Comparison of ENCODE assay signal across 8 cellular contexts in genomic region chr14:91059576-91060471, GRCh38. TPM values are rescaled to one million over a fixed set of nuclear protein-coding genes. Genes with fewer than 3 reads are reported as not detected.
DNase-seq lines count a peak whose midpoint lies in the region; ATAC-seq and TF ChIP-seq lines count a peak whose summit lies in the region.

No MANE protein-coding gene starts in this region.

- intact Hi-C loops in activated T-helper 1 cell treated with anti-CD3 and anti-CD28 coated beads, Interleukin-12 subunit alpha, Interleukin-12 subunit beta, Interleukin-2, Interleukin-4 antibody, amounts not matched to agents 30 ng/mL and 10 ng/mL and 1 ng/mL, durations not matched to agents 14 hours and 24 hours and 36 hours (cut with micrococcal nuclease) = loop anchor here (1.0 to 5.0 kb wide), 16 partner anchors 25 to 1062 kb away; partner anchors contain the start of genes ATXN3, CALM1, CCDC88C and CPSF2

- peak overlapping the region; percentile 93 for H3K9ac ChIP-seq in OCI-LY3 (ENCODE audit: low read length)

- peaks cover 4% of the 10 kb centered on the region for H3K36me3 ChIP-seq in OCI-LY3 (replicated peaks; ENCODE audit: low read depth, low read length)

- peaks cover 56% of the 10 kb centered on the region for H3K4me1 Mint-ChIP-seq in activated T-helper 1 cell treated with anti-CD3 and anti-CD28 coated beads, Interleukin-12 subunit alpha, Interleukin-12 subunit beta, Interleukin-2, Interleukin-4 antibody, amounts not matched to agents 30 ng/mL and 10 ng/mL and 1 ng/mL, durations not matched to agents 14 hours and 24 hours and 36 hours (ENCODE audit: low read depth)
- peaks cover 21% of the 10 kb centered on the region for H3K4me1 Mint-ChIP-seq in nephron

- no peaks in the 10 kb centered on the region for H3K9me3 ChIP-seq in OCI-LY3 (ENCODE audit: insufficient read depth, low read length)

- peak overlapping the region; percentile 40 for H3K27ac Mint-ChIP-seq in activated T-helper 1 cell treated with anti-CD3 and anti-CD28 coated beads, Interleukin-12 subunit alpha, Interleukin-12 subunit beta, Interleukin-2, Interleukin-4 antibody, amounts not matched to agents 30 ng/mL and 10 ng/mL and 1 ng/mL, durations not matched to agents 14 hours and 24 hours and 36 hours
- H3K27ac Mint-ChIP-seq in nephron = peak overlapping the region; percentile 33 to 51 (median 45)

- peak in 12 of 14 donors; percentile 25 to 90 (median 79) for DNase-seq in C1 segment of cervical spinal cord (lab: John Stamatoyannopoulos, UW)
- peak; percentile 48 for DNase-seq in activated T-helper 1 cell treated with anti-CD3 and anti-CD28 coated beads, Interleukin-12 subunit alpha, Interleukin-12 subunit beta, Interleukin-2, Interleukin-4 antibody, amounts not matched to agents 30 ng/mL and 10 ng/mL and 1 ng/mL, durations not matched to agents 14 hours and 24 hours and 36 hours (ENCODE audit: low spot score)
- peak; percentile 20 for DNase-seq in fibroblast of gingiva (ENCODE audit: low read depth)
- peak in 39 of 49 donors; percentile 11 to 88 (median 68) for DNase-seq in substantia nigra (lab: John Stamatoyannopoulos, UW)

- no peaks in the 10 kb centered on the region for H3K27me3 Mint-ChIP-seq in activated T-helper 1 cell treated with anti-CD3 and anti-CD28 coated beads, Interleukin-12 subunit alpha, Interleukin-12 subunit beta, Interleukin-2, Interleukin-4 antibody, amounts not matched to agents 30 ng/mL and 10 ng/mL and 1 ng/mL, durations not matched to agents 14 hours and 24 hours and 36 hours (ENCODE audit: insufficient read depth)
- H3K27me3 Mint-ChIP-seq in nephron (ENCODE audit: low read depth) = peaks cover 3% of the 10 kb centered on the region

- H3K4me2 ChIP-seq in OCI-LY3 (ENCODE audit: low read length) = peak overlapping the region; percentile 74

- TF ChIP-seq CTCF in OCI-LY3 (IDR thresholded peaks at IDR 0.05; ENCODE audit: low read depth, low read length) (no peak), nephron (IDR thresholded peaks at IDR 0.05; ENCODE audit: unreplicated experiment in 3 of 3) (no peak)

- peak overlapping the region; percentile 84 for H3K4me3 Mint-ChIP-seq in activated T-helper 1 cell treated with anti-CD3 and anti-CD28 coated beads, Interleukin-12 subunit alpha, Interleukin-12 subunit beta, Interleukin-2, Interleukin-4 antibody, amounts not matched to agents 30 ng/mL and 10 ng/mL and 1 ng/mL, durations not matched to agents 14 hours and 24 hours and 36 hours
- peak overlapping the region; percentile 78 to 86 (median 80) for H3K4me3 Mint-ChIP-seq in nephron

- H3K27me3 ChIP-seq in OCI-LY3 (ENCODE audit: low read depth, low read length) = no peaks in the 10 kb centered on the region

- peaks cover 22% of the 10 kb centered on the region for H3K4me1 ChIP-seq in OCI-LY3 (ENCODE audit: low read length)

- peak overlapping the region; percentile 8; the same call in 1 of the 2 replicates for H2AFZ ChIP-seq in OCI-LY3 (ENCODE audit: low read depth, low read length)

- H3K27ac ChIP-seq in OCI-LY3 (ENCODE audit: low read length) (peak overlapping the region; percentile 87), substantia nigra (ENCODE audit: low read depth, low read length, poor library complexity, severe bottlenecking) (peak overlapping the region; percentile 95)

- peaks cover 25% of the 10 kb centered on the region for H3K36me3 Mint-ChIP-seq in activated T-helper 1 cell treated with anti-CD3 and anti-CD28 coated beads, Interleukin-12 subunit alpha, Interleukin-12 subunit beta, Interleukin-2, Interleukin-4 antibody, amounts not matched to agents 30 ng/mL and 10 ng/mL and 1 ng/mL, durations not matched to agents 14 hours and 24 hours and 36 hours (ENCODE audit: low read depth)
- H3K36me3 Mint-ChIP-seq in nephron (ENCODE audit: low read depth) = no peaks in the 10 kb centered on the region

- ATAC-seq in GM19351 (IDR thresholded peaks at IDR 0.05; ENCODE audit: unreplicated experiment) = peak; percentile 20
- peak; percentile 5 for ATAC-seq in HG03469 (IDR thresholded peaks at IDR 0.05; ENCODE audit: unreplicated experiment)

- peaks cover 3% of the 10 kb centered on the region for H3K9me3 Mint-ChIP-seq in activated T-helper 1 cell treated with anti-CD3 and anti-CD28 coated beads, Interleukin-12 subunit alpha, Interleukin-12 subunit beta, Interleukin-2, Interleukin-4 antibody, amounts not matched to agents 30 ng/mL and 10 ng/mL and 1 ng/mL, durations not matched to agents 14 hours and 24 hours and 36 hours
- no peaks in the 10 kb centered on the region for H3K9me3 Mint-ChIP-seq in nephron

- H3K4me3 ChIP-seq in OCI-LY3 (ENCODE audit: low read length) = peak overlapping the region; percentile 92

- peaks cover 43% of the 10 kb centered on the region for H3K79me2 ChIP-seq in OCI-LY3 (ENCODE audit: low read length)

- H4K20me1 ChIP-seq in OCI-LY3 (ENCODE audit: insufficient read depth, low read length) = peaks cover 4% of the 10 kb centered on the region; the same call in 1 of the 2 replicates

RNA-seq across cellular contexts. Expression of gene RPS6KA5, which starts 0.6 kb away (rescaled TPM):
- 16.6 and 16.7 TPM in 2 replicates for total RNA-seq in activated T-helper 1 cell treated with anti-CD3 and anti-CD28 coated beads, Interleukin-12 subunit alpha, Interleukin-12 subunit beta, Interleukin-2, Interleukin-4 antibody, amounts not matched to agents 30 ng/mL and 10 ng/mL and 1 ng/mL, durations not matched to agents 14 hours and 24 hours and 36 hours

RNA-seq across cellular contexts. Expression of gene DGLUCY, which starts 54.0 kb away (rescaled TPM):
- total RNA-seq in activated T-helper 1 cell treated with anti-CD3 and anti-CD28 coated beads, Interleukin-12 subunit alpha, Interleukin-12 subunit beta, Interleukin-2, Interleukin-4 antibody, amounts not matched to agents 30 ng/mL and 10 ng/mL and 1 ng/mL, durations not matched to agents 14 hours and 24 hours and 36 hours = 28.2 and 28.6 TPM in 2 replicates

Comparison
In these comparisons a context has a peak if more than half of its experiments do, and no peak if none do; other contexts are left out.
1. Peak in every context shown above with its lines: DNase-seq, ATAC-seq, H3K4me3 ChIP-seq and H3K27ac ChIP-seq.
2. DNase-seq: peak in every context shown above with its lines; median percentile 79 in C1 segment of cervical spinal cord; 68 in substantia nigra; 48 in activated T-helper 1 cell treated with anti-CD3 and anti-CD28 coated beads, Interleukin-12 subunit alpha, Interleukin-12 subunit beta, Interleukin-2, Interleukin-4 antibody, amounts not matched to agents 30 ng/mL and 10 ng/mL and 1 ng/mL, durations not matched to agents 14 hours and 24 hours and 36 hours; 20 in fibroblast of gingiva.